ENCODE assay signal across 1 cellular context in genomic region chr6:28816909-28817807, GRCh38.
TF ChIP-seq lines count a peak whose summit lies in the region.

No MANE protein-coding gene starts in this region.

TF ChIP-seq in endothelial cell of umbilical vein, 7 proteins besides CTCF, POLR2A, EP300 and RAD21 (continued from another document):
- TF ChIP-seq, protein P1, sequence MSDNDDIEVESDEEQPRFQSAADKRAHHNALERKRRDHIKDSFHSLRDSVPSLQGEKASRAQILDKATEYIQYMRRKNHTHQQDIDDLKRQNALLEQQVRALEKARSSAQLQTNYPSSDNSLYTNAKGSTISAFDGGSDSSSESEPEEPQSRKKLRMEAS (IDR thresholded peaks at IDR 0.05; ENCODE audit: insufficient read depth, insufficient read length): no peak
TF ChIP-seq in endothelial cell of umbilical vein: peak in this region for 0.
